In genomic region chr13:46354143-46355087, GRCh38 we compare ENCODE assay signal across 8 cellular contexts. TPM values are rescaled to one million over a fixed set of nuclear protein-coding genes. Genes with fewer than 3 reads are reported as not detected.
DNase-seq lines count a peak whose midpoint lies in the region; ATAC-seq and TF ChIP-seq lines count a peak whose summit lies in the region.

No MANE protein-coding gene starts in this region.

- CTCF ChIA-PET in activated CD8-positive, alpha-beta T cell treated with anti-CD3 and anti-CD28 coated beads for 36 hours (lab: Charles Lee): interaction anchor here (1.1 to 2.1 kb wide), 4 partner anchors 10 to 64 kb away, joined by 3 to 5 read pairs (median 4); no protein-coding TSS in a partner anchor

- POLR2A ChIA-PET in activated CD8-positive, alpha-beta T cell treated with anti-CD3 and anti-CD28 coated beads for 36 hours (lab: Charles Lee): interaction anchor here (0.6 to 1.4 kb wide), 8 partner anchors 12 to 186 kb away, joined by 3 to 4 read pairs (median 3); no protein-coding TSS in a partner anchor

- no peak overlapping the region for H3K27ac ChIP-seq in esophagus squamous epithelium

- H3K4me3 ChIP-seq in esophagus squamous epithelium: no peak overlapping the region

- ATAC-seq in HG03378 (IDR thresholded peaks at IDR 0.05; ENCODE audit: unreplicated experiment) (peak; percentile 56), HG03045 (IDR thresholded peaks at IDR 0.05; ENCODE audit: unreplicated experiment) (no peak)
- peak; percentile 91 for ATAC-seq in activated CD8-positive, alpha-beta T cell treated with anti-CD3 and anti-CD28 coated beads for 36 hours

- no peak overlapping the region for H3K4me3 Mint-ChIP-seq in activated CD8-positive, alpha-beta T cell treated with anti-CD3 and anti-CD28 coated beads for 36 hours

- H3K27me3 Mint-ChIP-seq in activated CD8-positive, alpha-beta T cell treated with anti-CD3 and anti-CD28 coated beads for 36 hours: no peaks in the 10 kb centered on the region

- peaks cover 4% of the 10 kb centered on the region for H3K36me3 Mint-ChIP-seq in activated CD8-positive, alpha-beta T cell treated with anti-CD3 and anti-CD28 coated beads for 36 hours (ENCODE audit: low read depth)

- no peaks in the 10 kb centered on the region for H3K27me3 ChIP-seq in esophagus squamous epithelium

- peak; percentile 96 for DNase-seq in ELR (ENCODE audit: low read depth)
- peak; percentile 52 for DNase-seq in activated CD8-positive, alpha-beta T cell treated with anti-CD3 and anti-CD28 coated beads for 36 hours
- DNase-seq in lung microvascular endothelial cell (ENCODE audit: low read depth in 2 of 2): peak; percentile 43 to 88
- no peak for DNase-seq in NCI-H510A (lab: John Stamatoyannopoulos, UW)
- DNase-seq in esophagus squamous epithelium (lab: John Stamatoyannopoulos, UW): no peak
- DNase-seq in NCI-H345 (lab: John Stamatoyannopoulos, UW): no peak

- H3K27ac Mint-ChIP-seq in activated CD8-positive, alpha-beta T cell treated with anti-CD3 and anti-CD28 coated beads for 36 hours: peak overlapping the region; percentile 31

- peaks cover 16% of the 10 kb centered on the region for H3K4me1 Mint-ChIP-seq in activated CD8-positive, alpha-beta T cell treated with anti-CD3 and anti-CD28 coated beads for 36 hours (ENCODE audit: low read depth)

- TF ChIP-seq POLR2A in esophagus squamous epithelium (IDR thresholded peaks at IDR 0.05): no peak

- intact Hi-C loops in activated CD8-positive, alpha-beta T cell treated with anti-CD3 and anti-CD28 coated beads for 36 hours (cut with micrococcal nuclease): loop anchor here (2.0 kb wide), 1 partner anchor 14 kb away; no protein-coding TSS in a partner anchor
- intact Hi-C loops in esophagus squamous epithelium (cut with DNase I): no loop called here

- H3K9me3 ChIP-seq in esophagus squamous epithelium: no peaks in the 10 kb centered on the region

- H3K4me1 ChIP-seq in esophagus squamous epithelium: no peaks in the 10 kb centered on the region

- peaks cover 7% of the 10 kb centered on the region for H3K9me3 Mint-ChIP-seq in activated CD8-positive, alpha-beta T cell treated with anti-CD3 and anti-CD28 coated beads for 36 hours

- no peaks in the 10 kb centered on the region for H3K36me3 ChIP-seq in esophagus squamous epithelium

- WGBS in esophagus squamous epithelium, 2 donors: 46 to 66% methylated on average over 9 of the region's 9 CpGs

- TF ChIP-seq CTCF in activated CD8-positive, alpha-beta T cell treated with anti-CD3 and anti-CD28 coated beads for 36 hours (IDR thresholded peaks at IDR 0.05): no peak
- no peak for TF ChIP-seq CTCF in esophagus squamous epithelium (IDR thresholded peaks at IDR 0.05)

RNA-seq across cellular contexts. Expression of gene RUBCNL, which starts 32.6 kb away (rescaled TPM):
- under 1 TPM; 0.36 to 0.74 TPM for total RNA-seq in activated CD8-positive, alpha-beta T cell treated with anti-CD3 and anti-CD28 coated beads for 36 hours
- total RNA-seq in lung microvascular endothelial cell: 0.20 TPM in 1 of 2 replicates, not detected in the other
- total RNA-seq in esophagus squamous epithelium: under 1 TPM in 3 of 4 donors, not detected in 1; 0.48 to 0.85 (median 0.76) TPM

Comparison
In these comparisons a context has a peak if more than half of its experiments do, and no peak if none do; other contexts are left out.
1. DNase-seq: peak in ELR (single experiment), activated CD8-positive, alpha-beta T cell treated with anti-CD3 and anti-CD28 coated beads for 36 hours (single experiment) and lung microvascular endothelial cell (2 of 2); none in NCI-H510A (single experiment), esophagus squamous epithelium (single experiment) and NCI-H345 (single experiment).